ENCODE assay signal across 9 cellular contexts in genomic region chr6:51350308-51350904, GRCh38.
DNase-seq lines count a peak whose midpoint lies in the region; ATAC-seq and TF ChIP-seq lines count a peak whose summit lies in the region.
"Had no signal": no experiment of that assay in that cellular context is flagged by ENCODE, and none has a peak within 500 bp of the region (broad histone marks: within the 10 kb centered on the region; RNA-seq: fewer than 3 reads in every experiment).

No MANE protein-coding gene starts in this region.

- DNase-seq in AML-193 (lab: John Stamatoyannopoulos, UW) (peak; percentile 3 to 21), GM23248 (peak; percentile 18), inferior parietal cortex (ENCODE audit: extremely low spot score) (peak; percentile 13), T-helper 1 cell (no peak), dedifferentiated amniotic fluid mesenchymal stem cell (ENCODE audit: extremely low spot score) (no peak)

- ATAC-seq in HG03521 (IDR thresholded peaks at IDR 0.05; ENCODE audit: unreplicated experiment), result no peak
- no peak for ATAC-seq in GM21619 (IDR thresholded peaks at IDR 0.05; ENCODE audit: unreplicated experiment)

- WGBS in GM23248 (ENCODE audit: low coverage in 1 of 2, low lambda C conversion rate in 2 of 2, missing lambda C conversion rate in 2 of 2), 2 experiments, result 26 to 27% methylated on average over 2 of the region's 2 CpGs

- TF ChIP-seq CTCF in SU-DHL-6 (IDR thresholded peaks at IDR 0.05; ENCODE audit: insufficient read depth, low read length, poor library complexity, severe bottlenecking), result peak; percentile 48

- no peaks in the 10 kb centered on the region for H3K79me2 ChIP-seq in GM23248 (ENCODE audit: insufficient read depth)
- H3K79me2 ChIP-seq in SU-DHL-6 (ENCODE audit: insufficient read depth, low read length), result no peaks in the 10 kb centered on the region

- no peaks in the 10 kb centered on the region for H4K20me1 ChIP-seq in GM23248 (ENCODE audit: insufficient read depth)
- H4K20me1 ChIP-seq in SU-DHL-6 (ENCODE audit: low read depth, low read length), result no peaks in the 10 kb centered on the region

- no peak overlapping the region for H3K27ac ChIP-seq in GM23248
- no peak overlapping the region for H3K27ac ChIP-seq in SU-DHL-6 (ENCODE audit: low read depth, low read length)

- no peaks in the 10 kb centered on the region for H3K4me1 ChIP-seq in GM23248 (ENCODE audit: insufficient read depth)
- H3K4me1 ChIP-seq: HAP-1 had no signal

- H3F3A ChIP-seq in GM23248 (ENCODE audit: insufficient read depth) (no peaks in the 10 kb centered on the region), SU-DHL-6 (ENCODE audit: insufficient read depth) (no peaks in the 10 kb centered on the region)

- no peak overlapping the region for H3K4me3 ChIP-seq in GM23248
- no peak overlapping the region for H3K4me3 ChIP-seq in SU-DHL-6 (ENCODE audit: insufficient read depth, low read length, poor library complexity, severe bottlenecking)
- H3K4me3 ChIP-seq: HAP-1 had no signal

- H3K9me2 ChIP-seq in GM23248 (ENCODE audit: insufficient read depth), result no peaks in the 10 kb centered on the region
- H3K9me2 ChIP-seq in SU-DHL-6 (replicated peaks; ENCODE audit: insufficient read depth, low read length), result no peaks in the 10 kb centered on the region

- in situ Hi-C loops in GM23248 (cut with MboI), result no loop called here

- H3K27me3 ChIP-seq in GM23248 (replicated peaks; ENCODE audit: insufficient read depth) (no peaks in the 10 kb centered on the region), SU-DHL-6 (ENCODE audit: low read length) (no peaks in the 10 kb centered on the region)

- H3K36me3 ChIP-seq in GM23248 (ENCODE audit: low read depth), result no peaks in the 10 kb centered on the region
- no peaks in the 10 kb centered on the region for H3K36me3 ChIP-seq in SU-DHL-6 (ENCODE audit: low read length)
- H3K36me3 ChIP-seq: HAP-1 had no signal

- no peak overlapping the region for H2AFZ ChIP-seq in GM23248
- no peak overlapping the region for H2AFZ ChIP-seq in SU-DHL-6 (ENCODE audit: low read depth, low read length, severe bottlenecking)

- no peak overlapping the region for H3K4me2 ChIP-seq in GM23248 (ENCODE audit: unreplicated experiment)
- H3K4me2 ChIP-seq in SU-DHL-6 (ENCODE audit: low read depth, low read length, poor library complexity, severe bottlenecking), result no peak overlapping the region

- H3K9me3 ChIP-seq in GM23248 (ENCODE audit: low read depth) (no peaks in the 10 kb centered on the region), SU-DHL-6 (ENCODE audit: insufficient read depth, low read length) (no peaks in the 10 kb centered on the region)
- H3K9me3 ChIP-seq: HAP-1 had no signal

- H3K9ac ChIP-seq in GM23248, result no peak overlapping the region
- no peak overlapping the region for H3K9ac ChIP-seq in SU-DHL-6 (ENCODE audit: low read length)

Comparison
In these comparisons a context has a peak if more than half of its experiments do, and no peak if none do; other contexts are left out.
1. DNase-seq: peak in AML-193 (2 of 2), GM23248 (single experiment) and inferior parietal cortex (single experiment); none in T-helper 1 cell (0 of 5) and dedifferentiated amniotic fluid mesenchymal stem cell (single experiment).